ENCODE assay signal across 7 cellular contexts in genomic region chr12:111812881-111813741, GRCh38.
DNase-seq lines count a peak whose midpoint lies in the region; TF ChIP-seq lines count a peak whose summit lies in the region.

No MANE protein-coding gene starts in this region.

- H3K4me3 ChIP-seq in OCI-LY1 (ENCODE audit: low read depth, low read length, poor library complexity, severe bottlenecking): no peak overlapping the region

- DNase-seq in GM13976 (ENCODE audit: low spot score): peak; percentile 86
- DNase-seq in HuH-7.5 (ENCODE audit: low spot score): peak; percentile 75
- DNase-seq in activated CD8-positive, alpha-beta memory T cell treated with anti-CD3 and anti-CD28 coated beads, Interleukin-2, amount 50 U/mL, for 1 hour (ENCODE audit: extremely low read depth): peak; percentile 12
- peak; percentile 73 for DNase-seq in epidermal melanocyte (ENCODE audit: insufficient read length, low spot score)
- DNase-seq in middle frontal gyrus (ENCODE audit: extremely low spot score, low spot score): peak; percentile 71
- DNase-seq in stimulated activated CD8-positive, alpha-beta memory T cell treated with anti-CD3 and anti-CD28 coated beads, Interleukin-4, amount 100 ng/mL, for 24 hours (ENCODE audit: low read depth): peak; percentile 36

- no peaks in the 10 kb centered on the region for H3K79me2 ChIP-seq in OCI-LY1 (ENCODE audit: insufficient read depth, low read length)

- H3K36me3 ChIP-seq in OCI-LY1 (ENCODE audit: insufficient read depth, low read length): no peaks in the 10 kb centered on the region

- H2AFZ ChIP-seq in OCI-LY1 (ENCODE audit: low read length): no peak overlapping the region

- no peaks in the 10 kb centered on the region for H3K9me2 ChIP-seq in OCI-LY1 (ENCODE audit: low read depth, low read length)

- H3K4me1 ChIP-seq in OCI-LY1 (ENCODE audit: insufficient read depth, low read length, severe bottlenecking): no peaks in the 10 kb centered on the region

- no peaks in the 10 kb centered on the region for H3F3A ChIP-seq in OCI-LY1 (ENCODE audit: insufficient read depth, low read length)

- H3K27me3 ChIP-seq in OCI-LY1 (ENCODE audit: insufficient read depth, low read length): no peaks in the 10 kb centered on the region

- TF ChIP-seq CTCF in GM13976 (IDR thresholded peaks at IDR 0.05; ENCODE audit: borderline replicate concordance, control extremely low read depth, extremely low read depth, insufficient read depth, missing control alignments): peak; percentile 74
- peak; percentile 54; the same call in 1 of the 2 replicates for TF ChIP-seq CTCF in OCI-LY1 (IDR thresholded peaks at IDR 0.05; ENCODE audit: low read length)

- H3K27ac ChIP-seq in OCI-LY1 (ENCODE audit: low read depth, low read length, poor library complexity, severe bottlenecking): no peak overlapping the region

- H4K20me1 ChIP-seq in OCI-LY1 (ENCODE audit: insufficient read depth, low read length): no peaks in the 10 kb centered on the region

- in situ Hi-C loops in GM13976 (cut with MboI; ENCODE audit: low sequenced_read_pairs, unreplicated experiment): no loop called here

- no peaks in the 10 kb centered on the region for H3K9me3 ChIP-seq in OCI-LY1 (ENCODE audit: low read length)

- no peak overlapping the region for H3K9ac ChIP-seq in OCI-LY1 (ENCODE audit: low read length)

- no peak overlapping the region for H3K4me2 ChIP-seq in OCI-LY1 (ENCODE audit: low read length)

Comparison
In these comparisons a context has a peak if more than half of its experiments do, and no peak if none do; other contexts are left out.
1. DNase-seq: peak in every context shown above with its lines; median percentile 86 in GM13976; 75 in HuH-7.5; 73 in epidermal melanocyte; 71 in middle frontal gyrus; 36 in stimulated activated CD8-positive, alpha-beta memory T cell treated with anti-CD3 and anti-CD28 coated beads, Interleukin-4, amount 100 ng/mL, for 24 hours; 12 in activated CD8-positive, alpha-beta memory T cell treated with anti-CD3 and anti-CD28 coated beads, Interleukin-2, amount 50 U/mL, for 1 hour.